Comparison of ENCODE assay signal across 1 cellular context in genomic region chr2:33475381-33476099, GRCh38.
TF ChIP-seq lines count a peak whose summit lies in the region.

No MANE protein-coding gene starts in this region.

TF ChIP-seq in K562, 482 proteins besides CTCF, POLR2A, EP300 and RAD21 (continued from another document and continues in another):
- TF ChIP-seq CTCFL (IDR thresholded peaks at IDR 0.05; ENCODE audit: borderline replicate concordance, insufficient read depth, low read depth, low read length, poor library complexity, severe bottlenecking) = peak; percentile 12
- no peak for TF ChIP-seq MGA (IDR thresholded peaks at IDR 0.05)
- peak; percentile 31 for TF ChIP-seq KDM5B (IDR thresholded peaks at IDR 0.05; ENCODE audit: insufficient replicate concordance, low read depth, low read length)
- TF ChIP-seq, protein P1, sequence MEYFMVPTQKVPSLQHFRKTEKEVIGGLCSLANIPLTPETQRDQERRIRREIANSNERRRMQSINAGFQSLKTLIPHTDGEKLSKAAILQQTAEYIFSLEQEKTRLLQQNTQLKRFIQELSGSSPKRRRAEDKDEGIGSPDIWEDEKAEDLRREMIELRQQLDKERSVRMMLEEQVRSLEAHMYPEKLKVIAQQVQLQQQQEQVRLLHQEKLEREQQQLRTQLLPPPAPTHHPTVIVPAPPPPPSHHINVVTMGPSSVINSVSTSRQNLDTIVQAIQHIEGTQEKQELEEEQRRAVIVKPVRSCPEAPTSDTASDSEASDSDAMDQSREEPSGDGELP (CRISPR knock-in tag; IDR thresholded peaks at IDR 0.05; ENCODE audit: borderline replicate concordance) = 0 out of 2 replicates have a peak, but pooled peaks have one; percentile 5
- TF ChIP-seq RCOR1 (IDR thresholded peaks at IDR 0.05; ENCODE audit: borderline replicate concordance in 1 of 2, low read depth in 2 of 2, low read length in 2 of 2) = peak in 1 of 2 experiments; percentile 96; a peak in 2 of 4 replicates
- no peak for TF ChIP-seq SMAD3 (CRISPR knock-in tag; conservative IDR thresholded peaks at IDR 0.05)
- no peak for TF ChIP-seq TEAD2 (tag; IDR thresholded peaks at IDR 0.05)
- no peak for TF ChIP-seq CHD2 (IDR thresholded peaks at IDR 0.05; ENCODE audit: low read depth, low read length)
- TF ChIP-seq, protein P2, sequence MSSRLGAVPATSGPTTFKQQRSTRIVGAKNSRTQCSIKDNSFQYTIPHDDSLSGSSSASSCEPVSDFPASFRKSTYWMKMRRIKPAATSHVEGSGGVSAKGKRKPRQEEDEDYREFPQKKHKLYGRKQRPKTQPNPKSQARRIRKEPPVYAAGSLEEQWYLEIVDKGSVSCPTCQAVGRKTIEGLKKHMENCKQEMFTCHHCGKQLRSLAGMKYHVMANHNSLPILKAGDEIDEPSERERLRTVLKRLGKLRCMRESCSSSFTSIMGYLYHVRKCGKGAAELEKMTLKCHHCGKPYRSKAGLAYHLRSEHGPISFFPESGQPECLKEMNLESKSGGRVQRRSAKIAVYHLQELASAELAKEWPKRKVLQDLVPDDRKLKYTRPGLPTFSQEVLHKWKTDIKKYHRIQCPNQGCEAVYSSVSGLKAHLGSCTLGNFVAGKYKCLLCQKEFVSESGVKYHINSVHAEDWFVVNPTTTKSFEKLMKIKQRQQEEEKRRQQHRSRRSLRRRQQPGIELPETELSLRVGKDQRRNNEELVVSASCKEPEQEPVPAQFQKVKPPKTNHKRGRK (tag; IDR thresholded peaks at IDR 0.05) = 0 out of 2 replicates have a peak, but pooled peaks have one; percentile 7
- TF ChIP-seq, protein P3, sequence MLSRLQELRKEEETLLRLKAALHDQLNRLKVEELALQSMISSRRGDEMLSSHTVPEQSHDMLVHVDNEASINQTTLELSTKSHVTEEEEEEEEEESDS (CRISPR knock-in tag; IDR thresholded peaks at IDR 0.05) = no peak
- TF ChIP-seq GTF2E2 (tag; IDR thresholded peaks at IDR 0.05) = peak; percentile 76; the same call in 1 of the 2 replicates
- TF ChIP-seq ZNF311 (CRISPR knock-in tag; IDR thresholded peaks at IDR 0.05) = no peak
- TF ChIP-seq, protein P4, sequence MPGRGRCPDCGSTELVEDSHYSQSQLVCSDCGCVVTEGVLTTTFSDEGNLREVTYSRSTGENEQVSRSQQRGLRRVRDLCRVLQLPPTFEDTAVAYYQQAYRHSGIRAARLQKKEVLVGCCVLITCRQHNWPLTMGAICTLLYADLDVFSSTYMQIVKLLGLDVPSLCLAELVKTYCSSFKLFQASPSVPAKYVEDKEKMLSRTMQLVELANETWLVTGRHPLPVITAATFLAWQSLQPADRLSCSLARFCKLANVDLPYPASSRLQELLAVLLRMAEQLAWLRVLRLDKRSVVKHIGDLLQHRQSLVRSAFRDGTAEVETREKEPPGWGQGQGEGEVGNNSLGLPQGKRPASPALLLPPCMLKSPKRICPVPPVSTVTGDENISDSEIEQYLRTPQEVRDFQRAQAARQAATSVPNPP (IDR thresholded peaks at IDR 0.05; ENCODE audit: borderline replicate concordance, insufficient read depth, insufficient read length) = no peak
- no peak for TF ChIP-seq SREBF1 (IDR thresholded peaks at IDR 0.05; ENCODE audit: borderline replicate concordance, low read depth, low read length)
- no peak for TF ChIP-seq FOXM1 (IDR thresholded peaks at IDR 0.05; ENCODE audit: low read depth)
- no peak for TF ChIP-seq FOXM1 (CRISPR knock-in tag; IDR thresholded peaks at IDR 0.05; ENCODE audit: low read depth)
- no peak for TF ChIP-seq ZZZ3 (IDR thresholded peaks at IDR 0.05)
- TF ChIP-seq ZNF134 (CRISPR knock-in tag; conservative IDR thresholded peaks at IDR 0.05) = no peak
- TF ChIP-seq POLR2G (IDR thresholded peaks at IDR 0.05; ENCODE audit: low read depth, low read length) = no peak
- TF ChIP-seq, protein P5, sequence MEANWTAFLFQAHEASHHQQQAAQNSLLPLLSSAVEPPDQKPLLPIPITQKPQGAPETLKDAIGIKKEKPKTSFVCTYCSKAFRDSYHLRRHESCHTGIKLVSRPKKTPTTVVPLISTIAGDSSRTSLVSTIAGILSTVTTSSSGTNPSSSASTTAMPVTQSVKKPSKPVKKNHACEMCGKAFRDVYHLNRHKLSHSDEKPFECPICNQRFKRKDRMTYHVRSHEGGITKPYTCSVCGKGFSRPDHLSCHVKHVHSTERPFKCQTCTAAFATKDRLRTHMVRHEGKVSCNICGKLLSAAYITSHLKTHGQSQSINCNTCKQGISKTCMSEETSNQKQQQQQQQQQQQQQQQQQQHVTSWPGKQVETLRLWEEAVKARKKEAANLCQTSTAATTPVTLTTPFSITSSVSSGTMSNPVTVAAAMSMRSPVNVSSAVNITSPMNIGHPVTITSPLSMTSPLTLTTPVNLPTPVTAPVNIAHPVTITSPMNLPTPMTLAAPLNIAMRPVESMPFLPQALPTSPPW (CRISPR knock-in tag; IDR thresholded peaks at IDR 0.05) = no peak
- no peak for TF ChIP-seq ATF6 (CRISPR knock-in tag; IDR thresholded peaks at IDR 0.05)
- TF ChIP-seq WHSC1 (IDR thresholded peaks at IDR 0.05; ENCODE audit: low read length) = no peak
- TF ChIP-seq NFXL1 (CRISPR knock-in tag; IDR thresholded peaks at IDR 0.05) = no peak
- no peak for TF ChIP-seq GTF2F1 (IDR thresholded peaks at IDR 0.05; ENCODE audit: low read depth, low read length)
- TF ChIP-seq NCOA2 (IDR thresholded peaks at IDR 0.05; ENCODE audit: partially characterized antibody in 2 of 2) = no peak
- peak; percentile 10 to 78; a peak in 2 of 4 replicates for TF ChIP-seq TEAD1 (CRISPR knock-in tag; IDR thresholded peaks at IDR 0.05)
- TF ChIP-seq CREM (IDR thresholded peaks at IDR 0.05; ENCODE audit: low read depth) = peak; percentile 65
- peak; percentile 72 for TF ChIP-seq FOSL1 (tag; conservative IDR thresholded peaks at IDR 0.05)
- TF ChIP-seq FOXJ2 (tag; IDR thresholded peaks at IDR 0.05) = peak; percentile 50; the same call in 1 of the 2 replicates
- TF ChIP-seq KLF1 (tag; IDR thresholded peaks at IDR 0.05) = no peak
- no peak for TF ChIP-seq RBM14 (IDR thresholded peaks at IDR 0.05; ENCODE audit: borderline replicate concordance, insufficient read depth, low read depth, low read length)
- TF ChIP-seq NELFE (IDR thresholded peaks at IDR 0.05; ENCODE audit: insufficient read depth, insufficient read length) = no peak
- TF ChIP-seq SIX5 (IDR thresholded peaks at IDR 0.05; ENCODE audit: borderline replicate concordance in 1 of 2, insufficient read depth in 1 of 2, low read depth in 1 of 2, low read length in 2 of 2) = no peak
